ENCODE assay signal across 9 cellular contexts in genomic region chr19:13797870-13798269, GRCh38. TPM values are rescaled to one million over a fixed set of nuclear protein-coding genes. Genes with fewer than 3 reads are reported as not detected.
DNase-seq lines count a peak whose midpoint lies in the region; ATAC-seq and TF ChIP-seq lines count a peak whose summit lies in the region.
"Had no signal": no experiment of that assay in that cellular context is flagged by ENCODE, and none has a peak within 500 bp of the region (broad histone marks: within the 10 kb centered on the region; RNA-seq: fewer than 3 reads in every experiment).

No MANE protein-coding gene starts in this region.

- no peak for ATAC-seq in SK-N-SH treated with all-trans-retinoic acid at 6 μM for 48 hours
- ATAC-seq in left cardiac atrium, result peak in 1 of 2 donors; percentile 1
- ATAC-seq: T-cell had no signal

- H4K20me1 ChIP-seq in SK-N-SH (ENCODE audit: insufficient read depth), result peaks cover 3% of the 10 kb centered on the region; the same call in 1 of the 2 replicates

- H3F3A ChIP-seq in SK-N-SH (replicated peaks; ENCODE audit: insufficient read depth), result peaks cover 24% of the 10 kb centered on the region

- no peaks in the 10 kb centered on the region for H3K9me2 ChIP-seq in SK-N-SH

- H3K4me2 ChIP-seq in SK-N-SH, result peak overlapping the region; percentile 89; the same call in 1 of the 2 replicates

- H3K4me3 ChIP-seq in SK-N-SH (ENCODE audit: low read depth in 2 of 2, low read length in 1 of 2) (no peak overlapping the region), transverse colon (no peak overlapping the region)
- H3K4me3 ChIP-seq in effector memory CD4-positive, alpha-beta T cell (ENCODE audit: insufficient read depth, low read depth, low read length, poor library complexity, severe bottlenecking), result no peak overlapping the region

- no peaks in the 10 kb centered on the region for H3K9me3 ChIP-seq in SK-N-SH
- no peaks in the 10 kb centered on the region for H3K9me3 ChIP-seq in transverse colon
- H3K9me3 ChIP-seq in effector memory CD4-positive, alpha-beta T cell (ENCODE audit: control insufficient read depth, low read length), result no peaks in the 10 kb centered on the region

- H3K4me1 ChIP-seq in SK-N-SH (ENCODE audit: control insufficient read depth in 1 of 2, insufficient read depth in 2 of 2, low read depth in 1 of 2, low read length in 1 of 2) (peaks cover 15 to 18% of the 10 kb centered on the region in 2 experiments; a peak in 3 of 4 replicates), transverse colon (peaks cover 9 to 36% (median 32%) of the 10 kb centered on the region in 4 donors)
- H3K4me1 ChIP-seq in effector memory CD4-positive, alpha-beta T cell (ENCODE audit: control insufficient read depth, insufficient read depth, low read length, poor library complexity, severe bottlenecking), result peaks cover 19% of the 10 kb centered on the region

- no peak overlapping the region for H2AFZ ChIP-seq in SK-N-SH (ENCODE audit: low read depth)

- H3K36me3 ChIP-seq in SK-N-SH (replicated peaks in 1 of 2; ENCODE audit: control insufficient read depth in 1 of 2, insufficient read depth in 2 of 2, low read length in 1 of 2), result peaks cover 3 to 8% of the 10 kb centered on the region in 2 experiments
- H3K36me3 ChIP-seq in transverse colon, result no peaks in the 10 kb centered on the region
- H3K36me3 ChIP-seq in effector memory CD4-positive, alpha-beta T cell (ENCODE audit: control insufficient read depth, insufficient read depth, low read length), result no peaks in the 10 kb centered on the region

- no peak overlapping the region for H3K9ac ChIP-seq in SK-N-SH

- TF ChIP-seq RAD21 in SK-N-SH (IDR thresholded peaks at IDR 0.05; ENCODE audit: low read length), result no peak

- H3K79me2 ChIP-seq in SK-N-SH (ENCODE audit: insufficient read depth), result peaks cover 45% of the 10 kb centered on the region

- in situ Hi-C loops in transverse colon (cut with MboI; ENCODE audit: low pct_ligation_motif_present in 1 of 4, low pct_unique_long_range_greater_than_20kb in 1 of 4, low sequenced_read_pairs in 3 of 4), result no loop called here

- intact Hi-C loops in left cardiac atrium (cut with DNase I), result loop anchor here in 1 of 2 donors (5.0 kb wide), 1 partner anchor 34 kb away; no protein-coding TSS in a partner anchor
- intact Hi-C loops in transverse colon (cut with DNase I; ENCODE audit: low total_unique reads), result no loop called here

- DNase-seq in SK-N-SH (no peak), astrocyte of the hippocampus (ENCODE audit: low read depth, low spot score) (peak; percentile 87), left cardiac atrium (peak; percentile 73), transverse colon (no peak), Kasumi-1 (lab: John Stamatoyannopoulos, UW) (no peak)
- no peak for DNase-seq in activated naive CD4-positive, alpha-beta T cell treated with anti-CD3 and anti-CD28 coated beads, Interleukin-2, amount 50 U/mL, for 16 hours
- no peak for DNase-seq in effector memory CD4-positive, alpha-beta T cell
- DNase-seq: T-cell had no signal

- H3K27me3 ChIP-seq in SK-N-SH (ENCODE audit: insufficient read depth) (no peaks in the 10 kb centered on the region), transverse colon (no peaks in the 10 kb centered on the region)
- no peaks in the 10 kb centered on the region for H3K27me3 ChIP-seq in effector memory CD4-positive, alpha-beta T cell (replicated peaks; ENCODE audit: control insufficient read depth, insufficient read depth, low read length, poor library complexity, severe bottlenecking)

- peak overlapping the region in 1 of 2 experiments; percentile 92; a peak in 1 of 4 replicates for H3K27ac ChIP-seq in SK-N-SH (ENCODE audit: low read depth in 2 of 2, low read length in 1 of 2)
- peak overlapping the region in 3 of 4 donors; percentile 92 to 95 (median 92) for H3K27ac ChIP-seq in transverse colon
- no peak overlapping the region for H3K27ac ChIP-seq in effector memory CD4-positive, alpha-beta T cell (ENCODE audit: insufficient read depth, low read length, poor library complexity, severe bottlenecking)

- POLR2A ChIA-PET in SK-N-SH (lab: Yijun Ruan, JAX), result no interaction called here

- 78% methylated on average over 7 of the region's 7 CpGs for WGBS in SK-N-SH (ENCODE audit: low lambda C conversion rate)
- WGBS in transverse colon (ENCODE audit: low coverage in 1 of 2), 2 donors, result 22 to 40% methylated on average over 6 to 7 of the region's 7 CpGs

- CTCF ChIA-PET in SK-N-SH (lab: Yijun Ruan, JAX), result interaction anchor here (0.9 to 2.6 kb wide), 6 partner anchors 12 to 276 kb away, joined by 3 to 13 read pairs (median 5); no protein-coding TSS in a partner anchor

- TF ChIP-seq POLR2A in transverse colon (IDR thresholded peaks at IDR 0.05), result no peak

- TF ChIP-seq CTCF in SK-N-SH (IDR thresholded peaks at IDR 0.05) (no peak), transverse colon (IDR thresholded peaks at IDR 0.05) (no peak)

- no peak for TF ChIP-seq EP300 in SK-N-SH (IDR thresholded peaks at IDR 0.05; ENCODE audit: borderline replicate concordance in 1 of 2, low read depth in 1 of 2, low read length in 1 of 2)
- no peak for TF ChIP-seq EP300 in transverse colon (IDR thresholded peaks at IDR 0.05; ENCODE audit: low read depth)

TF ChIP-seq in SK-N-SH, 30 proteins besides CTCF, POLR2A, EP300 and RAD21 (continues in another document):
- no peak for TF ChIP-seq IRF3 (IDR thresholded peaks at IDR 0.05; ENCODE audit: low read depth, low read length)
- TF ChIP-seq USF2 (IDR thresholded peaks at IDR 0.05; ENCODE audit: borderline replicate concordance, low read depth, low read length), result no peak
- TF ChIP-seq FOSL2 (IDR thresholded peaks at IDR 0.05; ENCODE audit: borderline replicate concordance, low read depth), result no peak
- no peak for TF ChIP-seq JUND (IDR thresholded peaks at IDR 0.05)
- TF ChIP-seq RFX5 (IDR thresholded peaks at IDR 0.05; ENCODE audit: low read length), result no peak
- no peak for TF ChIP-seq GATA2 (CRISPR knock-in tag; IDR thresholded peaks at IDR 0.05)
- TF ChIP-seq MEF2A (IDR thresholded peaks at IDR 0.05; ENCODE audit: borderline replicate concordance, low read depth), result no peak
- TF ChIP-seq NRF1 (IDR thresholded peaks at IDR 0.05; ENCODE audit: low read depth, low read length), result no peak

TF ChIP-seq in SK-N-SH treated with all-trans-retinoic acid at 6 μM for 48 hours, 23 proteins besides CTCF, POLR2A, EP300 and RAD21:
- TF ChIP-seq TOX (CRISPR knock-in tag; IDR thresholded peaks at IDR 0.05; ENCODE audit: borderline replicate concordance), result no peak
- TF ChIP-seq OSR1 (CRISPR knock-in tag; IDR thresholded peaks at IDR 0.05), result no peak
- no peak for TF ChIP-seq BACH2 (CRISPR knock-in tag; IDR thresholded peaks at IDR 0.05; ENCODE audit: borderline replicate concordance)
- TF ChIP-seq ZNF8 (CRISPR knock-in tag; IDR thresholded peaks at IDR 0.05), result no peak
- no peak for TF ChIP-seq ZC3H10 (CRISPR knock-in tag; IDR thresholded peaks at IDR 0.05)
- no peak for TF ChIP-seq CSDC2 (CRISPR knock-in tag; IDR thresholded peaks at IDR 0.05)
- TF ChIP-seq ISL1 (CRISPR knock-in tag; IDR thresholded peaks at IDR 0.05), result no peak
- TF ChIP-seq PATZ1 (CRISPR knock-in tag; IDR thresholded peaks at IDR 0.05; ENCODE audit: borderline replicate concordance), result no peak
- TF ChIP-seq ESRRG (CRISPR knock-in tag; IDR thresholded peaks at IDR 0.05), result no peak
- no peak for TF ChIP-seq GLIS3 (CRISPR knock-in tag; IDR thresholded peaks at IDR 0.05)
- no peak for TF ChIP-seq ZFP3 (CRISPR knock-in tag; IDR thresholded peaks at IDR 0.05)
TF ChIP-seq in SK-N-SH treated with all-trans-retinoic acid at 6 μM for 48 hours: peak in this region for 0.

RNA-seq across cellular contexts. Expression of gene ZSWIM4, which starts 2.6 kb away (rescaled TPM):
- polyA plus RNA-seq in SK-N-SH (2012; rRNA removed), result 3.5 and 4.7 TPM in 2 replicates
- 1.8 and 3.1 TPM in 2 replicates for polyA plus RNA-seq in SK-N-SH (2012; cell fraction: cytosol; rRNA removed)
- polyA plus RNA-seq in SK-N-SH (2012; cell fraction: nucleus; rRNA removed), result 7.0 and 7.6 TPM in 2 replicates
- total RNA-seq in left cardiac atrium (1 to 10 TPM; 3.4 to 7.3 TPM), transverse colon (1 to 10 TPM; 2.3 to 5.1 (median 2.9) TPM)

RNA-seq across cellular contexts. Expression of gene C19orf53, which starts 23.6 kb away (rescaled TPM):
- polyA plus RNA-seq in SK-N-SH (2012; rRNA removed), result 470 and 554 TPM in 2 replicates
- 460 and 463 TPM in 2 replicates for polyA plus RNA-seq in SK-N-SH (2012; cell fraction: cytosol; rRNA removed)
- polyA plus RNA-seq in SK-N-SH (2012; cell fraction: nucleus; rRNA removed), result 129 and 187 TPM in 2 replicates
- total RNA-seq in left cardiac atrium, result 10 to 100 TPM; 82.6 to 83.2 TPM
- 100 to 1,000 TPM in 2 of 4 donors, 10 to 100 TPM in 2; 48.6 to 111 (median 94.2) TPM for total RNA-seq in transverse colon

RNA-seq across cellular contexts. Expression of gene MRI1, which starts 33.5 kb away (rescaled TPM):
- polyA plus RNA-seq in SK-N-SH (2012; rRNA removed), result 49.6 and 56.8 TPM in 2 replicates
- 12.2 and 17.6 TPM in 2 replicates for polyA plus RNA-seq in SK-N-SH (2012; cell fraction: cytosol; rRNA removed)
- polyA plus RNA-seq in SK-N-SH (2012; cell fraction: nucleus; rRNA removed), result 308 and 479 TPM in 2 replicates
- total RNA-seq in left cardiac atrium (10 to 100 TPM; 15.8 to 16.4 TPM), transverse colon (100 to 1,000 TPM in 2 of 4 donors, 10 to 100 TPM in 2; 63.0 to 304 (median 99.2) TPM)

Comparison
In these comparisons a context has a peak if more than half of its experiments do, and no peak if none do; other contexts are left out.
1. DNase-seq: peak in astrocyte of the hippocampus (single experiment) and left cardiac atrium (single experiment); none in SK-N-SH (single experiment), transverse colon (single experiment), Kasumi-1 (0 of 2), activated naive CD4-positive, alpha-beta T cell treated with anti-CD3 and anti-CD28 coated beads, Interleukin-2, amount 50 U/mL, for 16 hours (single experiment) and effector memory CD4-positive, alpha-beta T cell (0 of 3).